Comparison of ENCODE assay signal across 13 cellular contexts in genomic region chr4:103307479-103308042, GRCh38.
DNase-seq lines count a peak whose midpoint lies in the region; ATAC-seq and TF ChIP-seq lines count a peak whose summit lies in the region.
"Had no signal": no experiment of that assay in that cellular context is flagged by ENCODE, and none has a peak within 500 bp of the region (broad histone marks: within the 10 kb centered on the region; RNA-seq: fewer than 3 reads in every experiment).

No MANE protein-coding gene starts in this region.

- H3K27ac ChIP-seq in GM23338 (ENCODE audit: low read depth) (no peak overlapping the region), VCaP (peak overlapping the region; percentile 80)
- H3K27ac ChIP-seq: stomach had no signal

- no peak overlapping the region for H3K27ac Mint-ChIP-seq in GM23338
- H3K27ac Mint-ChIP-seq in stimulated activated effector memory CD8-positive, alpha-beta T cell treated with anti-CD3 and anti-CD28 coated beads, Interleukin-12 subunit alpha, Interleukin-12 subunit beta, amount 100 ng/mL, for 72 hours: no peak overlapping the region
- H3K27ac Mint-ChIP-seq in activated T-cell treated with anti-CD3 and anti-CD28 coated beads, Interleukin-2, amount 50 U/mL, for 24 hours: no peak overlapping the region
- H3K27ac Mint-ChIP-seq: activated CD4-positive, alpha-beta T cell treated with anti-CD3 and anti-CD28 coated beads for 36 hours; CD8-positive, alpha-beta memory T cell had no signal

- no peaks in the 10 kb centered on the region for H3K27me3 ChIP-seq in GM23338 (ENCODE audit: insufficient read depth)
- H3K27me3 ChIP-seq: stomach had no signal

- no peak overlapping the region for H3K4me3 Mint-ChIP-seq in GM23338
- no peak overlapping the region for H3K4me3 Mint-ChIP-seq in stimulated activated effector memory CD8-positive, alpha-beta T cell treated with anti-CD3 and anti-CD28 coated beads, Interleukin-12 subunit alpha, Interleukin-12 subunit beta, amount 100 ng/mL, for 72 hours
- no peak overlapping the region for H3K4me3 Mint-ChIP-seq in activated T-cell treated with anti-CD3 and anti-CD28 coated beads, Interleukin-2, amount 50 U/mL, for 24 hours
- H3K4me3 Mint-ChIP-seq: activated CD4-positive, alpha-beta T cell treated with anti-CD3 and anti-CD28 coated beads for 36 hours; CD8-positive, alpha-beta memory T cell had no signal

- peaks cover 24% of the 10 kb centered on the region for H3K4me1 Mint-ChIP-seq in GM23338
- H3K4me1 Mint-ChIP-seq in stimulated activated effector memory CD8-positive, alpha-beta T cell treated with anti-CD3 and anti-CD28 coated beads, Interleukin-12 subunit alpha, Interleukin-12 subunit beta, amount 100 ng/mL, for 72 hours: no peaks in the 10 kb centered on the region
- no peaks in the 10 kb centered on the region for H3K4me1 Mint-ChIP-seq in activated T-cell treated with anti-CD3 and anti-CD28 coated beads, Interleukin-2, amount 50 U/mL, for 24 hours (ENCODE audit: low read depth)
- H3K4me1 Mint-ChIP-seq: activated CD4-positive, alpha-beta T cell treated with anti-CD3 and anti-CD28 coated beads for 36 hours; CD8-positive, alpha-beta memory T cell had no signal

- H4K20me1 ChIP-seq in GM23338 (replicated peaks; ENCODE audit: insufficient read depth): no peaks in the 10 kb centered on the region

- H3K9me2 ChIP-seq in GM23338 (ENCODE audit: insufficient read depth): no peaks in the 10 kb centered on the region

- H3K4me2 ChIP-seq in GM23338: no peak overlapping the region

- H3K4me1 ChIP-seq in GM23338 (ENCODE audit: insufficient read depth): peaks cover 26% of the 10 kb centered on the region

- no peaks in the 10 kb centered on the region for H3K27me3 Mint-ChIP-seq in GM23338 (ENCODE audit: insufficient read depth, low read depth, poor library complexity)
- H3K27me3 Mint-ChIP-seq in activated T-cell treated with anti-CD3 and anti-CD28 coated beads, Interleukin-2, amount 50 U/mL, for 24 hours: no peaks in the 10 kb centered on the region
- H3K27me3 Mint-ChIP-seq: activated CD4-positive, alpha-beta T cell treated with anti-CD3 and anti-CD28 coated beads for 36 hours had no signal

- no peak for TF ChIP-seq CTCF in GM23338 (conservative IDR thresholded peaks at IDR 0.05; ENCODE audit: low read depth in 2 of 2)
- no peak for TF ChIP-seq CTCF in VCaP (conservative IDR thresholded peaks at IDR 0.05)

- ATAC-seq in GM23338: peak; percentile 70
- ATAC-seq in stimulated activated effector memory CD8-positive, alpha-beta T cell treated with anti-CD3 and anti-CD28 coated beads, Interleukin-12 subunit alpha, Interleukin-12 subunit beta, amount 100 ng/mL, for 72 hours: peak; percentile 38
- ATAC-seq: activated CD4-positive, alpha-beta T cell treated with anti-CD3 and anti-CD28 coated beads for 36 hours had no signal

- H3K36me3 ChIP-seq in GM23338 (ENCODE audit: insufficient read depth): no peaks in the 10 kb centered on the region
- H3K36me3 ChIP-seq: stomach had no signal

- peaks cover 2% of the 10 kb centered on the region; the same call in 2 of the 3 replicates for H3K36me3 Mint-ChIP-seq in GM23338 (ENCODE audit: low read depth)
- no peaks in the 10 kb centered on the region for H3K36me3 Mint-ChIP-seq in stimulated activated effector memory CD8-positive, alpha-beta T cell treated with anti-CD3 and anti-CD28 coated beads, Interleukin-12 subunit alpha, Interleukin-12 subunit beta, amount 100 ng/mL, for 72 hours
- H3K36me3 Mint-ChIP-seq in activated T-cell treated with anti-CD3 and anti-CD28 coated beads, Interleukin-2, amount 50 U/mL, for 24 hours (ENCODE audit: low read depth): no peaks in the 10 kb centered on the region
- H3K36me3 Mint-ChIP-seq: CD8-positive, alpha-beta memory T cell had no signal

- no peak for DNase-seq in GM23338 (ENCODE audit: low spot score)
- peak; percentile 30 for DNase-seq in medulla oblongata (ENCODE audit: extremely low spot score)
- no peak for DNase-seq in stimulated activated effector memory CD8-positive, alpha-beta T cell treated with anti-CD3 and anti-CD28 coated beads, Interleukin-12 subunit alpha, Interleukin-12 subunit beta, amount 100 ng/mL, for 72 hours (ENCODE audit: low spot score in 2 of 2)
- DNase-seq in cerebellar nuclear complex (lab: John Stamatoyannopoulos, UW): no peak
- no peak for DNase-seq in CD1c-positive myeloid dendritic cell (ENCODE audit: extremely low spot score)
- no peak for DNase-seq in activated T-cell treated with anti-CD3 and anti-CD28 coated beads, Interleukin-2, amount 50 U/mL, for 24 hours
- DNase-seq in NCI-H345 treated with DMSO at 0.1 percent for 48 hours (lab: John Stamatoyannopoulos, UW; ENCODE audit: unreplicated experiment): no peak
- DNase-seq: activated CD4-positive, alpha-beta T cell treated with anti-CD3 and anti-CD28 coated beads for 36 hours; CD8-positive, alpha-beta memory T cell; NCI-H187; stimulated activated CD4-positive, alpha-beta T cell treated with anti-CD3 and anti-CD28 coated beads, Interleukin-2, amount 100 ng/mL, for 24 hours had no signal

- H3K9me3 Mint-ChIP-seq in GM23338: peaks cover 5% of the 10 kb centered on the region; the same call in 2 of the 3 replicates
- peaks cover 7% of the 10 kb centered on the region for H3K9me3 Mint-ChIP-seq in stimulated activated effector memory CD8-positive, alpha-beta T cell treated with anti-CD3 and anti-CD28 coated beads, Interleukin-12 subunit alpha, Interleukin-12 subunit beta, amount 100 ng/mL, for 72 hours
- peaks cover 2% of the 10 kb centered on the region for H3K9me3 Mint-ChIP-seq in activated T-cell treated with anti-CD3 and anti-CD28 coated beads, Interleukin-2, amount 50 U/mL, for 24 hours

- H3F3A ChIP-seq in GM23338 (replicated peaks; ENCODE audit: low read depth): no peaks in the 10 kb centered on the region

- no peak overlapping the region for H3K4me3 ChIP-seq in GM23338

- peak overlapping the region; percentile 52; the same call in 1 of the 2 replicates for H2AFZ ChIP-seq in GM23338

- H3K79me2 ChIP-seq in GM23338 (replicated peaks; ENCODE audit: insufficient read depth): 0 out of 2 replicates have a peak, but pooled peaks cover 4% of the 10 kb centered on the region

TF ChIP-seq in GM23338, 12 proteins besides CTCF, POLR2A, EP300 and RAD21 (continues in another document):
- TF ChIP-seq POLR2AphosphoS5 (IDR thresholded peaks at IDR 0.05; ENCODE audit: low read depth): no peak
- TF ChIP-seq JUNB (IDR thresholded peaks at IDR 0.05; ENCODE audit: unreplicated experiment): no peak
- no peak for TF ChIP-seq ZNF462 (CRISPR knock-in tag; IDR thresholded peaks at IDR 0.05)
- no peak for TF ChIP-seq CREB1 (CRISPR knock-in tag; IDR thresholded peaks at IDR 0.05; ENCODE audit: low read depth)
- TF ChIP-seq NANOG (IDR thresholded peaks at IDR 0.05; ENCODE audit: borderline replicate concordance): no peak
